ENCODE assay signal across 16 cellular contexts in the genomic region with DNA sequence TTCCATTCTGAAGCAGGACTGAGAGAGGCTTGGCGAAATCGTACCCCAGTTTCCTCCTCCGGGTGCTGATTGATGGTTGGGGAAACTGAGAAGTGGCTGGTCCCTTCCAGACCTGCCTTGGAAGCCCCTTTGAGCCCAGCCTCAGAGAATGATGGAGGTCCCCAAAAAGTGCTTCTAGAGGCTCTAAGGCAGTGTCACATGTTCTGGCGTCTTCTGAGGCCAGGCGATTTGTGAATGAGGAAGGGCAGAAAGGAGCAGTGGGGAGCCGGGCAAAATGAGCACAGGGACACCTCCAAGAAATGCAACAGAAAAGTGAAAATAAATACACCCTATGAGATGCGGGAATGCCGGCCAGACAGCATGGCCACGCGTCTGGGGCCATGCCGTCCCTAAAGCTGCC. TPM values are rescaled to one million over a fixed set of nuclear protein-coding genes. Genes with fewer than 3 reads are reported as not detected.
DNase-seq lines count a peak whose midpoint lies in the region; ATAC-seq, FAIRE-seq and TF ChIP-seq lines count a peak whose summit lies in the region.
"Had no signal": no experiment of that assay in that cellular context is flagged by ENCODE, and none has a peak within 500 bp of the region (broad histone marks: within the 10 kb centered on the region; RNA-seq: fewer than 3 reads in every experiment).

No MANE protein-coding gene starts in this region.

- 90% methylated on average over 8 of the region's 11 CpGs for WGBS in mammary epithelial cell (ENCODE audit: low coverage, missing lambda C conversion rate)
- WGBS in H1 (ENCODE audit: extremely low coverage in 1 of 2, insufficient coverage in 1 of 2, insufficient read length in 1 of 2, insufficient replicate concordance in 2 of 2, low coverage in 1 of 2, low lambda C conversion rate in 2 of 2, missing lambda C conversion rate in 1 of 2), 2 experiments, result 76% methylated on average over 11 of the region's 11 CpGs; no CpG with 5 or more reads in 1 of the 2 experiments

- H2BK5ac ChIP-seq in H1 (ENCODE audit: low read depth, low read length), result peak overlapping the region; percentile 49; the same call in 1 of the 2 replicates

- H3K27ac ChIP-seq in mammary epithelial cell (ENCODE audit: insufficient read depth, low read depth, low read length), result peak overlapping the region; percentile 80
- H3K27ac ChIP-seq in H1 (ENCODE audit: low read depth, low read length), result no peak overlapping the region
- H3K27ac ChIP-seq in effector memory CD4-positive, alpha-beta T cell (ENCODE audit: insufficient read depth, low read length, poor library complexity, severe bottlenecking), result no peak overlapping the region
- H3K27ac ChIP-seq: C4-2B, lower lobe of right lung, ovary had no signal

- peaks cover 4% of the 10 kb centered on the region for H3K79me1 ChIP-seq in H1 (ENCODE audit: low read depth, low read length)

- intact Hi-C loops in mammary epithelial cell (cut with micrococcal nuclease), result no loop called here
- intact Hi-C loops in MCF 10A (cut with micrococcal nuclease), result loop anchor here (2.0 kb wide), 2 partner anchors 41 to 51 kb away; no protein-coding TSS in a partner anchor

- H3K18ac ChIP-seq in H1 (ENCODE audit: extremely low read depth, low read length), result no peak overlapping the region; the same call in 1 of the 2 replicates

- H3K56ac ChIP-seq in H1 (replicated peaks; ENCODE audit: insufficient read length, low read depth, low read length), result no peak overlapping the region

- POLR2A ChIA-PET in MCF 10A (lab: Yijun Ruan, JAX), result no interaction called here
- POLR2A ChIA-PET in H1 (lab: Charles Lee; ENCODE audit: partially characterized antibody), result interaction anchor here (1.0 kb wide), 1 partner anchor 12 kb away, joined by 3 read pairs; no protein-coding TSS in a partner anchor

- no peak overlapping the region for H2AK5ac ChIP-seq in H1 (ENCODE audit: low read depth, low read length)

- no peak for TF ChIP-seq EP300 in H1 (IDR thresholded peaks at IDR 0.05; ENCODE audit: borderline replicate concordance in 1 of 2, low read depth in 2 of 2, low read length in 2 of 2)

- H3K4me1 Mint-ChIP-seq in MCF 10A (ENCODE audit: insufficient read depth, unreplicated experiment), result peaks cover 34% of the 10 kb centered on the region
- peaks cover 46% of the 10 kb centered on the region for H3K4me1 Mint-ChIP-seq in T-helper 17 cell

- peak overlapping the region; percentile 94 for H3K4me2 ChIP-seq in mammary epithelial cell (ENCODE audit: insufficient read depth, low read depth, low read length)
- peak overlapping the region in 1 of 2 experiments; percentile 83; a peak in 2 of 4 replicates for H3K4me2 ChIP-seq in H1 (ENCODE audit: insufficient read depth in 1 of 2, low read depth in 2 of 2, low read length in 2 of 2)

- peak overlapping the region; percentile 82 for H4K91ac ChIP-seq in H1 (replicated peaks; ENCODE audit: insufficient read length, low read length)

- no peak for ATAC-seq in T-helper 17 cell
- ATAC-seq: lower lobe of right lung had no signal

- CTCF ChIA-PET in mammary epithelial cell (lab: Charles Lee; ENCODE audit: low non-redundant PET), result no interaction called here
- CTCF ChIA-PET in MCF 10A (lab: Yijun Ruan, JAX), result interaction anchor here (0.6 kb wide), 1 partner anchor 38 kb away, joined by 5 read pairs; no protein-coding TSS in a partner anchor
- CTCF ChIA-PET in H1 (lab: Charles Lee; ENCODE audit: partially characterized antibody), result interaction anchor here (1.5 kb wide), 1 partner anchor 16 kb away, joined by 3 read pairs; no protein-coding TSS in a partner anchor

- TF ChIP-seq CTCF in mammary epithelial cell (conservative IDR thresholded peaks at IDR 0.05 in 1 of 2, IDR thresholded peaks at IDR 0.05 in 1 of 2; ENCODE audit: extremely low read depth in 1 of 2, insufficient read depth in 1 of 2, low read depth in 1 of 2, low read length in 2 of 2) (no peak), MCF 10A (IDR thresholded peaks at IDR 0.05; ENCODE audit: unreplicated experiment) (no peak), H1 (IDR thresholded peaks at IDR 0.05; ENCODE audit: control extremely low read depth in 1 of 3, insufficient read depth in 1 of 3, low read depth in 1 of 3, low read length in 3 of 3) (no peak)

- no peak for TF ChIP-seq POLR2A in H1 (IDR thresholded peaks at IDR 0.05; ENCODE audit: control extremely low read depth in 1 of 2, low read depth in 2 of 2, low read length in 2 of 2)

- peak overlapping the region; percentile 61 for H3K9ac ChIP-seq in mammary epithelial cell (ENCODE audit: insufficient read depth, low read length)
- no peak overlapping the region for H3K9ac ChIP-seq in H1 (replicated peaks in 1 of 4; ENCODE audit: extremely low read depth in 1 of 4, low read depth in 3 of 4, low read length in 3 of 4)

- H3K4me1 ChIP-seq in mammary epithelial cell (ENCODE audit: insufficient read depth, low read length), result peaks cover 73% of the 10 kb centered on the region
- peaks cover 0 to 21% (median 11%) of the 10 kb centered on the region in 4 experiments; a peak in 6 of 7 replicates for H3K4me1 ChIP-seq in H1 (replicated peaks in 1 of 4; ENCODE audit: control insufficient read depth in 3 of 4, insufficient read depth in 4 of 4, low read length in 3 of 4)
- peaks cover 26% of the 10 kb centered on the region for H3K4me1 ChIP-seq in effector memory CD4-positive, alpha-beta T cell (ENCODE audit: control insufficient read depth, insufficient read depth, low read length, poor library complexity, severe bottlenecking)

- TF ChIP-seq RAD21 in H1 (IDR thresholded peaks at IDR 0.05 in 1 of 2, conservative IDR thresholded peaks at IDR 0.05 in 1 of 2; ENCODE audit: low read depth in 2 of 2, low read length in 2 of 2), result no peak

- H3K36me3 ChIP-seq in mammary epithelial cell (ENCODE audit: insufficient read depth, low read length) (peaks cover 5% of the 10 kb centered on the region), H1 (ENCODE audit: control insufficient read depth in 2 of 4, insufficient read depth in 4 of 4, low read length in 3 of 4) (0 out of 8 replicates have a peak, but pooled peaks cover 0 to 5% (median 0%) of the 10 kb centered on the region in 4 experiments)
- no peaks in the 10 kb centered on the region for H3K36me3 ChIP-seq in effector memory CD4-positive, alpha-beta T cell (ENCODE audit: control insufficient read depth, insufficient read depth, low read length)
- H3K36me3 ChIP-seq: lower lobe of right lung, ovary had no signal

- in situ Hi-C loops in mammary epithelial cell (cut with MboI; ENCODE audit: low sequenced_read_pairs in 2 of 2), result no loop called here

- H2BK20ac ChIP-seq in H1 (ENCODE audit: low read length), result peak overlapping the region; percentile 61; the same call in 1 of the 2 replicates

- H3K36me3 Mint-ChIP-seq in MCF 10A (ENCODE audit: insufficient read depth, unreplicated experiment), result peaks cover 6% of the 10 kb centered on the region
- peaks cover 6% of the 10 kb centered on the region for H3K36me3 Mint-ChIP-seq in T-helper 17 cell (ENCODE audit: low read depth)

- dilution Hi-C loops in mammary epithelial cell (cut with HindIII; ENCODE audit: low sequenced_read_pairs), result no loop called here

- no peak overlapping the region for H3K4me3 Mint-ChIP-seq in MCF 10A (ENCODE audit: unreplicated experiment)
- H3K4me3 Mint-ChIP-seq in T-helper 17 cell, result no peak overlapping the region

- no peak overlapping the region for H3K14ac ChIP-seq in H1 (ENCODE audit: insufficient read length)

- H2BK120ac ChIP-seq in H1 (replicated peaks; ENCODE audit: low read depth, low read length), result peak overlapping the region; percentile 51

- peak overlapping the region; percentile 81; the same call in 1 of the 2 replicates for H2BK12ac ChIP-seq in H1 (ENCODE audit: low read depth, low read length)

- H2AFZ ChIP-seq in mammary epithelial cell (ENCODE audit: low read depth, low read length), result no peak overlapping the region
- no peak overlapping the region for H2AFZ ChIP-seq in H1 (ENCODE audit: low read length)

- FAIRE-seq in H1 (lab: Jason Lieb, UNC) (no peak), urothelium cell line (lab: Jason Lieb, UNC) (peak; percentile 13)

- no peak overlapping the region for H2BK15ac ChIP-seq in H1 (ENCODE audit: low read length)

- no peak overlapping the region for H3K27ac Mint-ChIP-seq in MCF 10A (ENCODE audit: low read depth, unreplicated experiment)
- peak overlapping the region; percentile 27 for H3K27ac Mint-ChIP-seq in T-helper 17 cell
- H3K27ac Mint-ChIP-seq: HFFc6 had no signal

- H3K23ac ChIP-seq in H1 (ENCODE audit: insufficient read length), result no peak overlapping the region

- H3K27me3 ChIP-seq in mammary epithelial cell (ENCODE audit: insufficient read depth, low read length) (no peaks in the 10 kb centered on the region), H1 (replicated peaks in 1 of 4; ENCODE audit: control insufficient read depth in 3 of 4, extremely low read depth in 1 of 4, insufficient read depth in 3 of 4, low read length in 3 of 4) (no peaks in the 10 kb centered on the region; a peak in 2 of 7 replicates)
- H3K27me3 ChIP-seq in effector memory CD4-positive, alpha-beta T cell (replicated peaks; ENCODE audit: control insufficient read depth, insufficient read depth, low read length, poor library complexity, severe bottlenecking), result no peaks in the 10 kb centered on the region
- H3K27me3 ChIP-seq: ovary had no signal

- no peak for DNase-seq in mammary epithelial cell
- no peak for DNase-seq in MCF 10A (ENCODE audit: unreplicated experiment)
- DNase-seq in T-helper 17 cell, result no peak
- DNase-seq in H1 (ENCODE audit: low read depth in 1 of 2, low spot score in 2 of 2), result no peak
- no peak for DNase-seq in urothelium cell line (ENCODE audit: low spot score)
- DNase-seq in iPS-NIHi7 (ENCODE audit: extremely low spot score), result no peak
- no peak for DNase-seq in globus pallidus (ENCODE audit: low spot score)
- no peak for DNase-seq in effector memory CD4-positive, alpha-beta T cell
- DNase-seq: GF-D8, HFFc6, lower lobe of right lung, NCI-H1092, NCI-H446, ovary had no signal

- H4K8ac ChIP-seq in H1 (ENCODE audit: extremely low read depth, insufficient read depth, low read length), result no peak overlapping the region

- no peaks in the 10 kb centered on the region for H4K20me1 ChIP-seq in mammary epithelial cell (ENCODE audit: insufficient read depth, low read length)
- peaks cover 0 to 2% of the 10 kb centered on the region in 2 experiments for H4K20me1 ChIP-seq in H1 (replicated peaks in 1 of 2; ENCODE audit: control insufficient read depth in 1 of 2, insufficient read depth in 2 of 2, low read length in 2 of 2)

- no TSS peak for BruUV-seq in mammary epithelial cell (replicated peaks; lab: Mats Ljungman, UMichigan)
- no TSS peak for BruUV-seq in MCF 10A (replicated peaks; lab: Mats Ljungman, UMichigan)

- no peak overlapping the region for H4K5ac ChIP-seq in H1 (ENCODE audit: insufficient read length, low read depth, low read length)

- H3K4ac ChIP-seq in H1 (replicated peaks; ENCODE audit: insufficient read length, low read depth, low read length), result peak overlapping the region; percentile 93

- peaks cover 48% of the 10 kb centered on the region for H3K79me2 ChIP-seq in mammary epithelial cell (ENCODE audit: insufficient read depth, low read length)
- no peaks in the 10 kb centered on the region for H3K79me2 ChIP-seq in H1 (ENCODE audit: control insufficient read depth in 1 of 2, insufficient read depth in 2 of 2, low read length in 2 of 2)

- H3K4me3 ChIP-seq in mammary epithelial cell (replicated peaks in 1 of 3; ENCODE audit: insufficient read depth in 1 of 3, low read depth in 2 of 3, low read length in 3 of 3) (peak overlapping the region in 2 of 3 experiments; percentile 78 to 80), H1 (ENCODE audit: extremely low read depth in 1 of 4, insufficient read depth in 2 of 4, low read depth in 3 of 4, low read length in 4 of 4) (peak overlapping the region in 1 of 4 experiments; percentile 71; a peak in 1 of 8 replicates)
- no peak overlapping the region for H3K4me3 ChIP-seq in effector memory CD4-positive, alpha-beta T cell (ENCODE audit: insufficient read depth, low read depth, low read length, poor library complexity, severe bottlenecking)
- H3K4me3 ChIP-seq: ovary had no signal

- H3K9me3 ChIP-seq in mammary epithelial cell (replicated peaks; ENCODE audit: insufficient read depth, low read length), result no peaks in the 10 kb centered on the region
- H3K9me3 ChIP-seq in T-helper 17 cell (ENCODE audit: control insufficient read depth, low read length, poor library complexity, severe bottlenecking), result no peaks in the 10 kb centered on the region
- no peaks in the 10 kb centered on the region for H3K9me3 ChIP-seq in H1 (ENCODE audit: insufficient read depth in 2 of 2, low read depth in 1 of 2, low read length in 1 of 2)
- H3K9me3 ChIP-seq in effector memory CD4-positive, alpha-beta T cell (ENCODE audit: control insufficient read depth, low read length), result no peaks in the 10 kb centered on the region
- H3K9me3 ChIP-seq: lower lobe of right lung, ovary had no signal

- H3K27me3 Mint-ChIP-seq in MCF 10A (ENCODE audit: insufficient read depth, unreplicated experiment) (no peaks in the 10 kb centered on the region), T-helper 17 cell (no peaks in the 10 kb centered on the region)

- H3K23me2 ChIP-seq in H1 (ENCODE audit: low read depth, low read length), result peaks cover 12% of the 10 kb centered on the region; the same call in 1 of the 2 replicates

- no peaks in the 10 kb centered on the region for H3K9me3 Mint-ChIP-seq in MCF 10A (ENCODE audit: unreplicated experiment)
- H3K9me3 Mint-ChIP-seq: HFFc6 had no signal

RNA-seq across cellular contexts. Expression of gene LIF, which starts 1.0 kb away (rescaled TPM):
- total RNA-seq in mammary epithelial cell (10 to 100 TPM; 31.2 to 35.8 TPM), MCF 10A (2022) (9.5 and 19.3 TPM in 2 replicates), T-helper 17 cell (1 to 10 TPM; 1.8 to 5.3 TPM)
- polyA plus RNA-seq in mammary epithelial cell (7.8 TPM), H1 (2011; rRNA removed) (3.3 and 4.1 TPM in 2 replicates)
- polyA minus RNA-seq in mammary epithelial cell, result 12.0 TPM
- 3.3 and 3.5 TPM in 2 replicates for total RNA-seq in H1 (2021; fragmentation: NEBNext Ultra II Directional; extraction: Animal tissue kit (Norgen Biotek cat#: 25700))
- 4.0 TPM for polyA plus RNA-seq in H1 (2011; cell fraction: cytosol; rRNA removed)
- polyA plus RNA-seq in H1 (2011; cell fraction: nucleus; rRNA removed), result 16.5 TPM
- polyA plus RNA-seq in H1 (2012, experiment 1 of 2), result 3.5 to 4.5 TPM (median 3.9 TPM) in 4 replicates
- 2.9 TPM for polyA plus RNA-seq in H1 (2012, experiment 2 of 2)
- 2.2 TPM for polyA plus RNA-seq in H1 (2013, experiment 1 of 2)
- 1.8 TPM for polyA plus RNA-seq in H1 (2013, experiment 2 of 2)
- 9.4 and 9.6 TPM in 2 replicates for polyA minus RNA-seq in H1 (2011; rRNA and poly(A)+ RNA removed)
- 6.2 TPM for polyA minus RNA-seq in H1 (2011; cell fraction: cytosol; rRNA and poly(A)+ RNA removed)
- 4.6 TPM for polyA minus RNA-seq in H1 (2011; cell fraction: nucleus; rRNA and poly(A)+ RNA removed)

RNA-seq across cellular contexts. Expression of gene OSM, which starts 19.1 kb away (rescaled TPM):
- total RNA-seq in mammary epithelial cell, result not detected
- not detected for polyA plus RNA-seq in mammary epithelial cell
- not detected for polyA minus RNA-seq in mammary epithelial cell
- total RNA-seq in MCF 10A (2022), result not detected in 2 replicates
- total RNA-seq in T-helper 17 cell, result 10 to 100 TPM; 29.1 to 35.2 TPM
- total RNA-seq in H1 (2021; fragmentation: NEBNext Ultra II Directional; extraction: Animal tissue kit (Norgen Biotek cat#: 25700)), result not detected in 2 replicates
- not detected in 2 replicates for polyA plus RNA-seq in H1 (2011; rRNA removed)
- polyA plus RNA-seq in H1 (2011; cell fraction: cytosol; rRNA removed), result not detected
- not detected for polyA plus RNA-seq in H1 (2011; cell fraction: nucleus; rRNA removed)
- polyA plus RNA-seq in H1 (2012, experiment 1 of 2), result not detected in 4 replicates
- polyA plus RNA-seq in H1 (2012, experiment 2 of 2), result not detected
- polyA plus RNA-seq in H1 (2013, experiment 1 of 2), result not detected
- polyA plus RNA-seq in H1 (2013, experiment 2 of 2), result not detected
- not detected in 2 replicates for polyA minus RNA-seq in H1 (2011; rRNA and poly(A)+ RNA removed)
- not detected for polyA minus RNA-seq in H1 (2011; cell fraction: cytosol; rRNA and poly(A)+ RNA removed)
- not detected for polyA minus RNA-seq in H1 (2011; cell fraction: nucleus; rRNA and poly(A)+ RNA removed)
- total RNA-seq: HFFc6, HT-29 had no signal

RNA-seq across cellular contexts. Expression of gene CASTOR1, which starts 41.7 kb away (rescaled TPM):
- total RNA-seq in mammary epithelial cell (1 to 10 TPM; 8.7 to 9.7 TPM), MCF 10A (2022) (1.2 and 4.8 TPM in 2 replicates), T-helper 17 cell (10 to 100 TPM; 10.6 to 12.4 TPM)
- polyA plus RNA-seq in mammary epithelial cell (6.3 TPM), H1 (2011; rRNA removed) (36.0 and 44.6 TPM in 2 replicates)
- polyA minus RNA-seq in mammary epithelial cell, result 9.4 TPM
- 8.4 and 10.3 TPM in 2 replicates for total RNA-seq in H1 (2021; fragmentation: NEBNext Ultra II Directional; extraction: Animal tissue kit (Norgen Biotek cat#: 25700))
- 22.6 TPM for polyA plus RNA-seq in H1 (2011; cell fraction: cytosol; rRNA removed)
- polyA plus RNA-seq in H1 (2011; cell fraction: nucleus; rRNA removed), result 27.5 TPM
- polyA plus RNA-seq in H1 (2012, experiment 1 of 2), result 3.7 to 12.4 TPM (median 11.3 TPM) in 4 replicates
- 10.9 TPM for polyA plus RNA-seq in H1 (2012, experiment 2 of 2)
- 9.5 TPM for polyA plus RNA-seq in H1 (2013, experiment 1 of 2)
- polyA plus RNA-seq in H1 (2013, experiment 2 of 2), result 10.2 TPM
- polyA minus RNA-seq in H1 (2011; rRNA and poly(A)+ RNA removed), result 8.2 and 8.5 TPM in 2 replicates
- polyA minus RNA-seq in H1 (2011; cell fraction: cytosol; rRNA and poly(A)+ RNA removed), result 3.8 TPM
- 8.7 TPM for polyA minus RNA-seq in H1 (2011; cell fraction: nucleus; rRNA and poly(A)+ RNA removed)

Comparison
In these comparisons a context has a peak if more than half of its experiments do, and no peak if none do; other contexts are left out.
1. RNA of gene OSM, which starts 19.1 kb away (total RNA-seq): 29.1 to 35.2 TPM in T-helper 17 cell; not detected in mammary epithelial cell, not detected in MCF 10A and not detected in H1; every median in the first group is over 10 times any median in the second.